In the genomic region with DNA sequence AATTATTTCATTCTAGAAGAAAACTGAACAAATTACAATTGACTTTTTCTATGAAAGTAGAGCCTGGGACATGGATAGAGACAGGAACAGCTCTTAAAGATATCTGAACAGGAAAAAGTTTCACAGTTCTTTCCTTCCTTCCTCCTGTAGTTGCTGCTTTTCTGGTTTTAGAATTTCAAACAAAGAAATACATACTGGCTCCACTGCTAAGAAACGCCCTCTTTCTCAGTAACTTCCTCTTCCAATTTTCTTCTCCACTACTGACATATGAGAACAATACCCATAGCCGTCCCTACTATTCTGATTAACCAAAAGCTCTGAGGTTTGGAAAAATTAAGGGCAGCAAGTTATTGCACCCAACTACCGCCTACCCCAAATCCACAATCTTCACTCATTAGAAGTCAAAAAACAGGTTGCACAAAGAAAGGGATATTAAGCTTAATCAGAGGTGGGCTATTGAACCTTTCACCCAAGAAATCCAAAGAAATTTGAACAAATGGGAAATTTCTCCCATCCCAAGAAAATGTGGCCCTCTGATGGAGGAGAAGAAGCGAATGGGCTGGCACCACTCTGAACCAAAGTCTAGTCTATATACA, we compare ENCODE assay signal across 8 cellular contexts. TPM values are rescaled to one million over a fixed set of nuclear protein-coding genes. Genes with fewer than 3 reads are reported as not detected.
DNase-seq lines count a peak whose midpoint lies in the region; ATAC-seq and TF ChIP-seq lines count a peak whose summit lies in the region.

No MANE protein-coding gene starts in this region.

- peaks cover 6% of the 10 kb centered on the region for H3K27me3 Mint-ChIP-seq in neural progenitor cell (ENCODE audit: insufficient read depth, low read depth)

- no peak for ATAC-seq in GM18511 (IDR thresholded peaks at IDR 0.05; ENCODE audit: unreplicated experiment)

- H4K20me1 ChIP-seq in OCI-LY3 (ENCODE audit: insufficient read depth, low read length), result peaks cover 27% of the 10 kb centered on the region; the same call in 1 of the 2 replicates
- peaks cover 29% of the 10 kb centered on the region for H4K20me1 ChIP-seq in neural progenitor cell (ENCODE audit: low read depth)

- H3K4me1 ChIP-seq in OCI-LY3 (ENCODE audit: low read length) (peaks cover 43% of the 10 kb centered on the region), duodenal mucosa (ENCODE audit: control insufficient read depth in 1 of 2, insufficient read depth in 2 of 2, low read length in 2 of 2) (peaks cover 26 to 29% of the 10 kb centered on the region in 2 donors), neural progenitor cell (peaks cover 16% of the 10 kb centered on the region)

- H3K9me3 Mint-ChIP-seq in neural progenitor cell, result no peaks in the 10 kb centered on the region

- H2AFZ ChIP-seq in OCI-LY3 (ENCODE audit: low read depth, low read length) (no peak overlapping the region), neural progenitor cell (replicated peaks) (no peak overlapping the region)

- H3K4me1 Mint-ChIP-seq in neural progenitor cell, result peaks cover 42% of the 10 kb centered on the region

- peak overlapping the region; percentile 92 for H3K4me2 ChIP-seq in OCI-LY3 (ENCODE audit: low read length)
- H3K4me2 ChIP-seq in neural progenitor cell, result peak overlapping the region; percentile 75

- peak overlapping the region; percentile 51 for H3K27ac Mint-ChIP-seq in neural progenitor cell

- H3F3A ChIP-seq in neural progenitor cell (ENCODE audit: low read depth), result peaks cover 35% of the 10 kb centered on the region

- H3K9ac ChIP-seq in OCI-LY3 (ENCODE audit: low read length) (peak overlapping the region; percentile 98), duodenal mucosa (ENCODE audit: low read depth in 1 of 2, low read length in 2 of 2) (peak overlapping the region; percentile 99 to 100), neural progenitor cell (no peak overlapping the region)

- TF ChIP-seq CTCF in OCI-LY3 (IDR thresholded peaks at IDR 0.05; ENCODE audit: low read depth, low read length) (no peak), neural progenitor cell (IDR thresholded peaks at IDR 0.05) (no peak)

- H3K27me3 ChIP-seq in OCI-LY3 (ENCODE audit: low read depth, low read length) (no peaks in the 10 kb centered on the region), duodenal mucosa (ENCODE audit: control insufficient read depth in 1 of 2, insufficient read depth in 2 of 2, low read length in 2 of 2) (no peaks in the 10 kb centered on the region), neural progenitor cell (no peaks in the 10 kb centered on the region)

- H3K79me2 ChIP-seq in OCI-LY3 (ENCODE audit: low read length), result peaks cover 58% of the 10 kb centered on the region
- H3K79me2 ChIP-seq in neural progenitor cell (ENCODE audit: low read depth), result peaks cover 67% of the 10 kb centered on the region

- H3K36me3 ChIP-seq in OCI-LY3 (replicated peaks; ENCODE audit: low read depth, low read length), result no peaks in the 10 kb centered on the region
- H3K36me3 ChIP-seq in duodenal mucosa (ENCODE audit: control insufficient read depth in 1 of 2, insufficient read depth in 2 of 2, low read length in 2 of 2), result peaks cover 0 to 7% of the 10 kb centered on the region in 2 donors
- H3K36me3 ChIP-seq in neural progenitor cell, result no peaks in the 10 kb centered on the region

- peaks cover 7% of the 10 kb centered on the region for H3K36me3 Mint-ChIP-seq in neural progenitor cell

- H3K27ac ChIP-seq in OCI-LY3 (ENCODE audit: low read length), result peak overlapping the region; percentile 71
- H3K27ac ChIP-seq in duodenal mucosa (ENCODE audit: low read depth, low read length), result peak overlapping the region; percentile 95
- H3K27ac ChIP-seq in neural progenitor cell, result peak overlapping the region; percentile 71

- DNase-seq in GF-D8 (lab: John Stamatoyannopoulos, UW) (peak; percentile 79), neural progenitor cell (ENCODE audit: low spot score) (no peak), NCI-H2227 treated with DMSO at 0.1 percent for 48 hours (lab: John Stamatoyannopoulos, UW) (no peak), NCI-H2196 (lab: John Stamatoyannopoulos, UW; ENCODE audit: unreplicated experiment) (no peak)
- no peak for DNase-seq in stimulated activated CD4-positive, alpha-beta T cell treated with anti-CD3 and anti-CD28 coated beads, Interleukin-4, amount 100 ng/mL, for 1 hour

- H3K9me3 ChIP-seq in OCI-LY3 (ENCODE audit: insufficient read depth, low read length) (no peaks in the 10 kb centered on the region), duodenal mucosa (ENCODE audit: control insufficient read depth in 1 of 2, low read length in 2 of 2) (no peaks in the 10 kb centered on the region), neural progenitor cell (ENCODE audit: low read depth) (no peaks in the 10 kb centered on the region)

- peak overlapping the region; percentile 99 for H3K4me3 Mint-ChIP-seq in neural progenitor cell

- peak overlapping the region; percentile 100 for H3K4me3 ChIP-seq in OCI-LY3 (ENCODE audit: low read length)
- peak overlapping the region; percentile 99 to 100 for H3K4me3 ChIP-seq in duodenal mucosa (ENCODE audit: low read depth in 1 of 2, low read length in 2 of 2)
- H3K4me3 ChIP-seq in neural progenitor cell, result peak overlapping the region; percentile 86

RNA-seq across cellular contexts. Expression of a gene that starts 1.9 kb away (rescaled TPM):
- 31.4 and 35.0 TPM in 2 replicates for total RNA-seq in neural progenitor cell (ENCODE audit: low replicate concordance)
